Comparison of ENCODE assay signal across 21 cellular contexts in genomic region chr20:48394415-48395081, GRCh38.
"Had no signal": no experiment of that assay in that cellular context is flagged by ENCODE, and none has a peak within 500 bp of the region (broad histone marks: within the 10 kb centered on the region; RNA-seq: fewer than 3 reads in every experiment).

No MANE protein-coding gene starts in this region.

- ATAC-seq: gastroesophageal sphincter; left cardiac atrium; lower lobe of right lung; natural killer cell treated with Interleukin-12 subunit alpha and Interleukin-12 subunit beta and Interleukin-15 and Interleukin-18, amount 100 ng/mL, for 72 hours had no signal

- H3K4me1 ChIP-seq: lower lobe of right lung, uterus had no signal

- H3K27ac Mint-ChIP-seq: memory B cell; natural killer cell treated with Interleukin-12 subunit alpha and Interleukin-12 subunit beta and Interleukin-15 and Interleukin-18, amount 100 ng/mL, for 72 hours had no signal

- H3K36me3 ChIP-seq: gastroesophageal sphincter, left ventricle myocardium inferior, lower lobe of right lung, neutrophil, sigmoid colon, stomach, thoracic aorta, uterus had no signal

- H3K9me3 ChIP-seq: thoracic aorta had no signal

- H3K27me3 ChIP-seq: gastroesophageal sphincter, hepatocyte, neutrophil, sigmoid colon, uterus had no signal

- H3K4me3 ChIP-seq: dorsolateral prefrontal cortex, gastroesophageal sphincter, hepatocyte, left ventricle myocardium inferior, lower lobe of right lung, sigmoid colon, skin epidermis, stomach, thoracic aorta, uterus had no signal

- H3K4me2 ChIP-seq: hepatocyte had no signal

- H3K27ac ChIP-seq: dorsolateral prefrontal cortex, gastroesophageal sphincter, left ventricle myocardium inferior, lower lobe of right lung, neutrophil, sigmoid colon, skin epidermis, stomach, thoracic aorta, uterus had no signal

- H3K4me3 Mint-ChIP-seq: memory B cell; natural killer cell treated with Interleukin-12 subunit alpha and Interleukin-12 subunit beta and Interleukin-15 and Interleukin-18, amount 100 ng/mL, for 72 hours had no signal

- DNase-seq: cortex of kidney; dorsolateral prefrontal cortex; effector CD8-positive, alpha-beta T cell; glutamatergic neuron; kidney; left cardiac atrium; left ventricle myocardium inferior; lower lobe of right lung; sigmoid colon; stimulated activated CD4-positive, alpha-beta T cell treated with anti-CD3 and anti-CD28 coated beads, Interleukin-2, amount 100 ng/mL, for 24 hours; stimulated activated CD4-positive, alpha-beta T cell treated with anti-CD3 and anti-CD28 coated beads, Interleukin-4, amount 100 ng/mL, for 4 hours; stimulated activated naive CD4-positive, alpha-beta T cell; stomach; uterus had no signal
